Comparison of ENCODE assay signal across 2 cellular contexts in the genomic region with DNA sequence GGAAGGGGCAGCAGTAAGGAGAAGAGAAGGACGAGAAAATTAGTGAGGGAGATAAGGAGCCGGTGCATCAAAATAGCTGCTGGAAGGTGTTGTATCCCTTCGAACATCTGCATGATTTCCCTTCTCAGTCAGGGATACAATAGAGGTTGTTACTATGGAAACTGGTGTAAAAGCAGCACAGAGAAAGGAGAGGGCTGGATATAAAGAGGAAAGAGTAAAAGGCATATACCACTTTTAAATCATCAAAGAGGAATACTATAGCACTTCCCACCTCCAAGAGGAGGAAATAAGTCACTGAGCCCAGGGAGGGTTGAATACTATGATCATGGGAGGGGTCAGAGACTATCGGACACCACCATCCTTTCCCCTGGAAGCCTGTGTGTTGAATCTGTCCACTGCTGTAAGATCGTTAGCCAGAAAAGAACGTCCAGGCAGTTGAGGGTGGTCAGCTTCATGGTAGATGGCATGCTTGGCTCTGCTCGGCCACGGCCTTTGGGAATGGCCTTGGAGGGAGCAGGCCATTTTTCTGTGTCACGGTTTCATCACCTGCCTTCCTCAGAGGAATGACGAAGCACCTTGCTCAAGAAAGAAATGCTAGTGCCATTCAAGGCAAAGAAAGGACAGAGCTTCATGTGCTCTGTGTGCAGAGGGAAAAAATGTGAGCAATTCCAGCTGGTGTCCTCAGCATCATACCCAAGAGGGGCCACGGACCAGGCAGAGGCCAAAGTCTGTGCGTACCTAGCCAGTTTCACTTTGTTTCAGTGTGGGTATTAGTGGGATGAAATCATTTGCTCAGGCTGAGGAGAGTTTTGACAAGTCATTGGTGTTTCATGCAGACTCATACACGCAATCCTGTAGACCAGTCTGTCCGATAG.
TF ChIP-seq lines count a peak whose summit lies in the region.

No MANE protein-coding gene starts in this region.

TF ChIP-seq in H1, 55 proteins besides CTCF, POLR2A, EP300 and RAD21:
- TF ChIP-seq SP4 (IDR thresholded peaks at IDR 0.05; ENCODE audit: low read length) (no peak), ATF2 (IDR thresholded peaks at IDR 0.05; ENCODE audit: low read length) (no peak), ASH2L (IDR thresholded peaks at IDR 0.05; ENCODE audit: low read length) (no peak), RBBP5 (IDR thresholded peaks at IDR 0.05; ENCODE audit: borderline replicate concordance, low read depth, low read length) (no peak), KDM5A (IDR thresholded peaks at IDR 0.05; ENCODE audit: low read length) (no peak), CHD2 (IDR thresholded peaks at IDR 0.05; ENCODE audit: low read length) (no peak), JUN (IDR thresholded peaks at IDR 0.05; ENCODE audit: low read depth, low read length) (no peak), POLR2AphosphoS5 (IDR thresholded peaks at IDR 0.05; ENCODE audit: low read depth, low read length) (no peak)

TF ChIP-seq in GM12891, 5 proteins besides CTCF, POLR2A, EP300 and RAD21:
- TF ChIP-seq TAF1 (IDR thresholded peaks at IDR 0.05; ENCODE audit: low read depth, low read length) = no peak
- no peak for TF ChIP-seq POLR2AphosphoS5 (IDR thresholded peaks at IDR 0.05; ENCODE audit: low read depth, low read length)
- no peak for TF ChIP-seq PAX5 (IDR thresholded peaks at IDR 0.05; ENCODE audit: insufficient read depth, low read length, severe bottlenecking)
- no peak for TF ChIP-seq SPI1 (IDR thresholded peaks at IDR 0.05; ENCODE audit: low read depth, low read length)
- no peak for TF ChIP-seq POU2F2 (IDR thresholded peaks at IDR 0.05; ENCODE audit: low read depth, low read length)
